In the genomic region with DNA sequence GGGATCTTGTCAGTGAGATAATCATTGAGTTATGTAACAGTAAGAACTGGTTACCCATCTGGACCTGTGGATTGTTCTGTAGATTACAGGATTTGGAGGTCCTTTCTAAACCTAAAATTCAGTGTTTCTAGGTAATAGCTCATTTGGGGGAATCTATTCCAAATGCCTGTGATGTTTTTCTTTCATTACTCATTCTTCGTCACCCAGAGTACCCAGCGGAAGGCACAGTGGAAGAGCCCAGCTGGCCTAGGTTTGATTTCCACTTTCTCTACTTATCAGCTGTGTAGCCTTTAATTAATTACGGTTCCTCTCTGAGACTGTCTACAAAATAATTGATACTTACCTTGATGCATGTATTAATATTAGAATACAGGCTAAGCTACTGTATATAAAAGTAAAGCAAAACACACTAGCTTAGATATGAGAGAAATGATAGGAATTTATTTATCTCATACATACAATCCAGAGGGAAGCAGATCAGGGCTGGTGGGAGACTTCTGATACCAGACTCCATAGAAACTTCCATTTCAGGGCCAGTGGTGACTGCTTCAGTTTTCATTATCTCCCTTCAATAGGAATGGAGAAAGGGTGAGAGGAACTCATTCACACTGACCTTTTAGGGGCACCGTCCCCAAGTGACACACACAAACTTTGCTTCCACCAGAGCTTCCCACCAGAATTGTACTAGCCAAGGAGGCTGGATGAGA, we compare ENCODE assay signal across 1 cellular context.
TF ChIP-seq lines count a peak whose summit lies in the region.

No MANE protein-coding gene starts in this region.

TF ChIP-seq in IMR-90, 13 proteins besides CTCF, POLR2A, EP300 and RAD21:
- no peak for TF ChIP-seq RFX5 (IDR thresholded peaks at IDR 0.05; ENCODE audit: low read depth, low read length)
- TF ChIP-seq SMC3 (IDR thresholded peaks at IDR 0.05; ENCODE audit: low read depth, low read length): no peak
- no peak for TF ChIP-seq MAZ (IDR thresholded peaks at IDR 0.05; ENCODE audit: borderline replicate concordance, low read depth, low read length)
- TF ChIP-seq FOS (IDR thresholded peaks at IDR 0.05; ENCODE audit: low read depth, low read length): no peak
- no peak for TF ChIP-seq RCOR1 (IDR thresholded peaks at IDR 0.05; ENCODE audit: insufficient replicate concordance, low read length)
- TF ChIP-seq, protein P1, sequence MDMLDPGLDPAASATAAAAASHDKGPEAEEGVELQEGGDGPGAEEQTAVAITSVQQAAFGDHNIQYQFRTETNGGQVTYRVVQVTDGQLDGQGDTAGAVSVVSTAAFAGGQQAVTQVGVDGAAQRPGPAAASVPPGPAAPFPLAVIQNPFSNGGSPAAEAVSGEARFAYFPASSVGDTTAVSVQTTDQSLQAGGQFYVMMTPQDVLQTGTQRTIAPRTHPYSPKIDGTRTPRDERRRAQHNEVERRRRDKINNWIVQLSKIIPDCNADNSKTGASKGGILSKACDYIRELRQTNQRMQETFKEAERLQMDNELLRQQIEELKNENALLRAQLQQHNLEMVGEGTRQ (IDR thresholded peaks at IDR 0.05; ENCODE audit: low read depth, low read length): no peak
- no peak for TF ChIP-seq MXI1 (IDR thresholded peaks at IDR 0.05; ENCODE audit: borderline replicate concordance, low read depth, low read length)
- no peak for TF ChIP-seq CEBPB (IDR thresholded peaks at IDR 0.05; ENCODE audit: low read depth, low read length)
- no peak for TF ChIP-seq NFE2L2 (IDR thresholded peaks at IDR 0.05; ENCODE audit: low read depth, low read length)
- TF ChIP-seq, protein P2, sequence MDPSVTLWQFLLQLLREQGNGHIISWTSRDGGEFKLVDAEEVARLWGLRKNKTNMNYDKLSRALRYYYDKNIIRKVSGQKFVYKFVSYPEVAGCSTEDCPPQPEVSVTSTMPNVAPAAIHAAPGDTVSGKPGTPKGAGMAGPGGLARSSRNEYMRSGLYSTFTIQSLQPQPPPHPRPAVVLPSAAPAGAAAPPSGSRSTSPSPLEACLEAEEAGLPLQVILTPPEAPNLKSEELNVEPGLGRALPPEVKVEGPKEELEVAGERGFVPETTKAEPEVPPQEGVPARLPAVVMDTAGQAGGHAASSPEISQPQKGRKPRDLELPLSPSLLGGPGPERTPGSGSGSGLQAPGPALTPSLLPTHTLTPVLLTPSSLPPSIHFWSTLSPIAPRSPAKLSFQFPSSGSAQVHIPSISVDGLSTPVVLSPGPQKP (IDR thresholded peaks at IDR 0.05; ENCODE audit: borderline replicate concordance, low read depth, low read length): no peak
- TF ChIP-seq MAFK (IDR thresholded peaks at IDR 0.05; ENCODE audit: low read depth, low read length): no peak
- TF ChIP-seq BHLHE40 (IDR thresholded peaks at IDR 0.05; ENCODE audit: low read depth, low read length): no peak
